Comparison of ENCODE assay signal across 12 cellular contexts in genomic region chr3:29334652-29335189, GRCh38. TPM values are rescaled to one million over a fixed set of nuclear protein-coding genes. Genes with fewer than 3 reads are reported as not detected.
DNase-seq lines count a peak whose midpoint lies in the region; ATAC-seq, FAIRE-seq and TF ChIP-seq lines count a peak whose summit lies in the region.
"Had no signal": no experiment of that assay in that cellular context is flagged by ENCODE, and none has a peak within 500 bp of the region (broad histone marks: within the 10 kb centered on the region; RNA-seq: fewer than 3 reads in every experiment).

No MANE protein-coding gene starts in this region.

- H3K27me3 Mint-ChIP-seq in endothelial cell (ENCODE audit: unreplicated experiment), result peaks cover 1% of the 10 kb centered on the region
- H3K27me3 Mint-ChIP-seq in Caco-2 (ENCODE audit: insufficient read depth, unreplicated experiment), result no peaks in the 10 kb centered on the region
- H3K27me3 Mint-ChIP-seq: activated CD4-positive, alpha-beta memory T cell treated with anti-CD3 and anti-CD28 coated beads, Interleukin-2, amount 10 ng/mL, durations not matched to agents 7 days and 5 days; effector memory CD8-positive, alpha-beta T cell had no signal

- intact Hi-C loops in Caco-2 (cut with micrococcal nuclease; ENCODE audit: unreplicated experiment), result no loop called here

- H3K9me3 Mint-ChIP-seq in endothelial cell (ENCODE audit: unreplicated experiment) (no peaks in the 10 kb centered on the region), Caco-2 (ENCODE audit: unreplicated experiment) (no peaks in the 10 kb centered on the region)
- H3K9me3 Mint-ChIP-seq: activated CD4-positive, alpha-beta memory T cell treated with anti-CD3 and anti-CD28 coated beads, Interleukin-2, amount 10 ng/mL, durations not matched to agents 7 days and 5 days; T-helper 1 cell treated with Interleukin-12 subunit alpha and Interleukin-12 subunit beta and Interleukin-4 antibody, amounts not matched to agents 30 μg/mL and 1 μg/mL, for 36 hours had no signal

- POLR2A ChIA-PET in A549 (lab: Yijun Ruan, JAX) (interaction anchor here (1.4 kb wide), 1 partner anchor 10 kb away, joined by 5 read pairs; no protein-coding TSS in a partner anchor), Caco-2 (lab: Charles Lee) (no interaction called here)

- TF ChIP-seq RAD21 in A549 (conservative IDR thresholded peaks at IDR 0.05 in 1 of 2, IDR thresholded peaks at IDR 0.05 in 1 of 2), result no peak

- H3K36me3 Mint-ChIP-seq in endothelial cell (ENCODE audit: low read depth, unreplicated experiment) (no peaks in the 10 kb centered on the region), Caco-2 (ENCODE audit: insufficient read depth, unreplicated experiment) (no peaks in the 10 kb centered on the region)

- peak overlapping the region; percentile 70 for H3K27ac Mint-ChIP-seq in endothelial cell (ENCODE audit: unreplicated experiment)
- H3K27ac Mint-ChIP-seq in Caco-2 (ENCODE audit: unreplicated experiment), result no peak overlapping the region
- H3K27ac Mint-ChIP-seq: activated CD4-positive, alpha-beta memory T cell treated with anti-CD3 and anti-CD28 coated beads, Interleukin-2, amount 10 ng/mL, durations not matched to agents 7 days and 5 days; effector memory CD8-positive, alpha-beta T cell; T-helper 1 cell treated with Interleukin-12 subunit alpha and Interleukin-12 subunit beta and Interleukin-4 antibody, amounts not matched to agents 30 μg/mL and 1 μg/mL, for 36 hours had no signal

- WGBS in A549 (ENCODE audit: missing lambda C conversion rate), result 60% methylated on average over 4 of the region's 4 CpGs

- no TSS peak for BruUV-seq in Caco-2 (replicated peaks; lab: Mats Ljungman, UMichigan)

- H3K36me3 ChIP-seq in neuron (ENCODE audit: insufficient read depth, low read length) (no peaks in the 10 kb centered on the region), Caco-2 (ENCODE audit: control insufficient read depth, insufficient read depth, low read length) (no peaks in the 10 kb centered on the region)

- TF ChIP-seq POLR2A in A549 (IDR thresholded peaks at IDR 0.05; ENCODE audit: low read length), result no peak

- CTCF ChIA-PET in A549 (lab: Yijun Ruan, JAX) (interaction anchor here (3.7 kb wide), 1 partner anchor 9 kb away, joined by 10 read pairs; no protein-coding TSS in a partner anchor), Caco-2 (lab: Charles Lee) (no interaction called here)

- FAIRE-seq in A549 (lab: Jason Lieb, UNC) (peak; percentile 77), frontal cortex (lab: Jason Lieb, UNC) (no peak)

- no peaks in the 10 kb centered on the region for H3K9me3 ChIP-seq in A549
- H3K9me3 ChIP-seq in neuron (ENCODE audit: low read length), result no peaks in the 10 kb centered on the region
- H3K9me3 ChIP-seq in Caco-2, result no peaks in the 10 kb centered on the region

- TF ChIP-seq CTCF in A549 (IDR thresholded peaks at IDR 0.05) (no peak), endothelial cell (IDR thresholded peaks at IDR 0.05; ENCODE audit: unreplicated experiment) (no peak), Caco-2 (IDR thresholded peaks at IDR 0.05; ENCODE audit: insufficient read depth in 1 of 2, low read depth in 1 of 2, low read length in 1 of 2, severe bottlenecking in 1 of 2, unreplicated experiment in 1 of 2) (no peak)

- H3K4me1 Mint-ChIP-seq in endothelial cell (ENCODE audit: unreplicated experiment), result peaks cover 30% of the 10 kb centered on the region
- peaks cover 13% of the 10 kb centered on the region for H3K4me1 Mint-ChIP-seq in Caco-2 (ENCODE audit: low read depth, unreplicated experiment)
- H3K4me1 Mint-ChIP-seq: activated CD4-positive, alpha-beta memory T cell treated with anti-CD3 and anti-CD28 coated beads, Interleukin-2, amount 10 ng/mL, durations not matched to agents 7 days and 5 days had no signal

- ATAC-seq in A549 (0 out of 6 replicates have a peak, but pooled peaks of 1 of the 2 experiments have one; percentile 3), GM21529 (IDR thresholded peaks at IDR 0.05; ENCODE audit: unreplicated experiment) (no peak), GM19324 (IDR thresholded peaks at IDR 0.05; ENCODE audit: low FRiP score, unreplicated experiment) (no peak)
- ATAC-seq: effector memory CD8-positive, alpha-beta T cell had no signal

- H3K4me1 ChIP-seq in A549 (peaks cover 61% of the 10 kb centered on the region), neuron (ENCODE audit: insufficient read depth, low read length) (peaks cover 6% of the 10 kb centered on the region), Caco-2 (no peaks in the 10 kb centered on the region)

- H3K4me3 ChIP-seq in A549, result peak overlapping the region; percentile 30; the same call in 2 of the 3 replicates
- H3K4me3 ChIP-seq in neuron (ENCODE audit: low read length), result no peak overlapping the region
- no peak overlapping the region for H3K4me3 ChIP-seq in Caco-2 (ENCODE audit: low read depth, low read length)

- peak overlapping the region; percentile 32 for H2AFZ ChIP-seq in neuron (ENCODE audit: low read depth, low read length)

- TF ChIP-seq EP300 in A549 (IDR thresholded peaks at IDR 0.05), result no peak

- H3K4me3 Mint-ChIP-seq in endothelial cell (ENCODE audit: unreplicated experiment), result no peak overlapping the region
- H3K4me3 Mint-ChIP-seq in Caco-2 (ENCODE audit: unreplicated experiment), result no peak overlapping the region
- H3K4me3 Mint-ChIP-seq: activated CD4-positive, alpha-beta memory T cell treated with anti-CD3 and anti-CD28 coated beads, Interleukin-2, amount 10 ng/mL, durations not matched to agents 7 days and 5 days; effector memory CD8-positive, alpha-beta T cell; T-helper 1 cell treated with Interleukin-12 subunit alpha and Interleukin-12 subunit beta and Interleukin-4 antibody, amounts not matched to agents 30 μg/mL and 1 μg/mL, for 36 hours had no signal

- peak overlapping the region; percentile 88 for H3K4me2 ChIP-seq in A549

- DNase-seq in A549 (ENCODE audit: low read depth in 1 of 2, low spot score in 1 of 2) (no peak), NCI-H526 (lab: John Stamatoyannopoulos, UW) (peak; percentile 73 to 74), endothelial cell (ENCODE audit: low spot score) (no peak), Caco-2 (no peak), frontal cortex (ENCODE audit: low spot score in 2 of 2) (no peak)
- DNase-seq: activated CD4-positive, alpha-beta memory T cell treated with anti-CD3 and anti-CD28 coated beads, Interleukin-2, amount 10 ng/mL, durations not matched to agents 7 days and 5 days; effector memory CD8-positive, alpha-beta T cell; stimulated activated CD4-positive, alpha-beta T cell treated with anti-CD3 and anti-CD28 coated beads, Interleukin-4, amount 100 ng/mL, for 1 hour had no signal

- peak overlapping the region; percentile 75 to 82 for H3K27ac ChIP-seq in A549

- no peaks in the 10 kb centered on the region for H3K27me3 ChIP-seq in neuron (ENCODE audit: insufficient read depth, low read length)
- H3K27me3 ChIP-seq in Caco-2 (replicated peaks; ENCODE audit: control insufficient read depth, insufficient read depth, low read length), result no peaks in the 10 kb centered on the region

TF ChIP-seq in A549, 52 proteins besides CTCF, POLR2A, EP300 and RAD21:
- TF ChIP-seq MAZ (IDR thresholded peaks at IDR 0.05; ENCODE audit: borderline replicate concordance, low read depth, low read length) (no peak), ZSCAN20 (CRISPR knock-in tag; IDR thresholded peaks at IDR 0.05) (0 out of 2 replicates have a peak, but pooled peaks have one; percentile 11)

RNA-seq across cellular contexts. Expression of gene RBMS3, which starts 53.9 kb away (rescaled TPM):
- polyA plus RNA-seq in A549 (2011; rRNA removed) (4.1 TPM in 2 replicates), A549 (2017; fragmentation: RNase III; extraction: RNeasy Plus Mini Kit Qiagen cat#74134 plus additional on column Dnase treatment) (0.66 to 1.4 TPM (median 0.92 TPM) in 3 replicates)
- 0.87 and 1.1 TPM in 2 replicates for polyA plus RNA-seq in A549 (2012; cell fraction: cytosol; rRNA removed)
- polyA plus RNA-seq in A549 (2012; cell fraction: nucleus; rRNA removed), result 1.2 and 2.1 TPM in 2 replicates
- 27.5 and 32.3 TPM in 2 replicates for polyA minus RNA-seq in A549 (2011; rRNA and poly(A)+ RNA removed)
- total RNA-seq in endothelial cell (ENCODE audit: unreplicated experiment) (30.9 TPM), Caco-2 (2022) (7.4 and 9.2 TPM in 2 replicates), frontal cortex (11.4 TPM)

Comparison
In these comparisons a context has a peak if more than half of its experiments do, and no peak if none do; other contexts are left out.
1. DNase-seq: peak in NCI-H526 (2 of 2); none in A549 (0 of 2), endothelial cell (single experiment), Caco-2 (0 of 2) and frontal cortex (0 of 2).